8 cellular contexts compared by ENCODE assay signal in the genomic region with DNA sequence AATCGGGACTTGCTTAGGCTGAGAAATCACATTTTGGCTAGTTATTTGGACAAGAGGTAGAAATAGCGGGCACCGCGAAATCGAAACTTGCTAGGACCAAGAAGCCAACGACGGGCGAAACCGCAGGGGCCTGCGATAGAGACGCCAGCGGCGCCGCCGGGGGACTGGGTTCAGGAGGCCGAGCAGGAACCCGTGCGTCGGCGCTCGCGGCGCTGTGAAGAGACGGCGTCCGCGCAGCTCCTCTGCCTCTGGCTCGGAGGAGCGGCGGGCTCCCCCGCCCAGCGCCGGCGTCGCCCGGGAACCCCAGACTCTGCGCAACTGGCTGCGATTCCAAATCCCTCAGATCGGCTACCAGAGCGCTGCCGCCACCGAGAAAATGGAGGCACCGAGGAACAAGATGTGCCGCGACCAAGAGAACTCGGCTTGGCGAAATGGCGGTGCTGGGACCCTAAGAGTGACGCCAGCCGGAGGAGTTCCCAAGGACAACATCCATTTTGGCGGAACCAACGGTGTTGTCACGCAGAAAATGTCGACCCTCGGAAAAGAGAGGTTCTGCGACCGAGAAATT. TPM values are rescaled to one million over a fixed set of nuclear protein-coding genes. Genes with fewer than 3 reads are reported as not detected.
DNase-seq lines count a peak whose midpoint lies in the region; ATAC-seq and TF ChIP-seq lines count a peak whose summit lies in the region.

No MANE protein-coding gene starts in this region.

- peaks cover 16% of the 10 kb centered on the region for H3K36me3 Mint-ChIP-seq in endothelial cell (ENCODE audit: low read depth, unreplicated experiment)

- H3K27ac ChIP-seq in 22Rv1: peak overlapping the region; percentile 96

- peaks cover 7% of the 10 kb centered on the region for H3K27me3 Mint-ChIP-seq in endothelial cell (ENCODE audit: unreplicated experiment)

- ATAC-seq in HG03159 (IDR thresholded peaks at IDR 0.05; ENCODE audit: unreplicated experiment): peak; percentile 27

- TF ChIP-seq POLR2A in GM18526 (IDR thresholded peaks at IDR 0.05; ENCODE audit: extremely low read depth, insufficient read length): peak; percentile 59

- DNase-seq in NCI-H524 treated with DMSO at 0.1 percent for 48 hours (lab: John Stamatoyannopoulos, UW) (peak; percentile 56), endothelial cell (ENCODE audit: low spot score) (peak; percentile 68), midbrain (lab: John Stamatoyannopoulos, UW) (peak; percentile 81)
- peak; percentile 76 for DNase-seq in activated CD8-positive, alpha-beta memory T cell treated with anti-CD3 and anti-CD28 coated beads, Interleukin-2, amount 50 U/mL, for 4 hours
- peak; percentile 51 to 56 for DNase-seq in stimulated activated CD8-positive, alpha-beta memory T cell treated with anti-CD3 and anti-CD28 coated beads, Interleukin-15, amount 100 ng/mL, for 48 hours (ENCODE audit: low read depth in 2 of 2)

- H3K9me3 Mint-ChIP-seq in endothelial cell (ENCODE audit: unreplicated experiment): no peaks in the 10 kb centered on the region

- no peak for TF ChIP-seq CTCF in 22Rv1 (IDR thresholded peaks at IDR 0.05)
- no peak for TF ChIP-seq CTCF in endothelial cell (IDR thresholded peaks at IDR 0.05; ENCODE audit: unreplicated experiment)

- peaks cover 28% of the 10 kb centered on the region for H3K4me1 Mint-ChIP-seq in endothelial cell (ENCODE audit: unreplicated experiment)

- peak overlapping the region; percentile 98 for H3K27ac Mint-ChIP-seq in endothelial cell (ENCODE audit: unreplicated experiment)

- H3K4me3 Mint-ChIP-seq in endothelial cell (ENCODE audit: unreplicated experiment): peak overlapping the region; percentile 97

RNA-seq across cellular contexts. Expression of a gene that starts 26.2 kb away (rescaled TPM):
- total RNA-seq in endothelial cell (ENCODE audit: unreplicated experiment): 1.1 TPM

RNA-seq across cellular contexts. Expression of a gene that starts 54.4 kb away (rescaled TPM):
- 30.4 TPM for total RNA-seq in endothelial cell (ENCODE audit: unreplicated experiment)

Comparison
In these comparisons a context has a peak if more than half of its experiments do, and no peak if none do; other contexts are left out.
1. Peak in every context shown above with its lines: DNase-seq, ATAC-seq and H3K27ac ChIP-seq.